In the genomic region with DNA sequence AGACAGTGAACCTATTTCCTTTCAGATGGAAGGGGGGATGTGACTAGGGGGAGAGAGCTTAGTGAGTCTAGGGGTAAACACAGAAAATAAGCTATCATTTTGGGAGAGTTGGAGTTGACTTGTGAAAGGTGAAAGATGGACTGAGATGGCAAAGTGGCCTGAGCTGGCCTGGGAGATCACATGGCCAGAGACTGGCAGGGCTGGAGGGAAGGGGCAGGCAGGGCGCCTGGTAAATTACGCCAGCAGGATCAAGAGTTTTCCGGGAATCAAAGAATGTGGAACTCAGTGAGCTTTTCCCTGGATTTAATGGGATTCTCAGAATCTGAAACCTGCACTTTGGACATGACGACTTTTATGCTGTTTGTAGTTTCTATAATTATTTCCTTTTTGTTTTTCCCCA, we compare ENCODE assay signal across 1 cellular context.
TF ChIP-seq lines count a peak whose summit lies in the region.

No MANE protein-coding gene starts in this region.

TF ChIP-seq in HepG2, 621 proteins besides CTCF, POLR2A, EP300 and RAD21:
- TF ChIP-seq NR1H2 (CRISPR knock-in tag; IDR thresholded peaks at IDR 0.05; ENCODE audit: borderline replicate concordance, low read depth), result no peak
- TF ChIP-seq ZNF629 (CRISPR knock-in tag; conservative IDR thresholded peaks at IDR 0.05), result no peak
- TF ChIP-seq NCOR1 (IDR thresholded peaks at IDR 0.05; ENCODE audit: borderline replicate concordance, low read length), result no peak
- TF ChIP-seq, protein P1, sequence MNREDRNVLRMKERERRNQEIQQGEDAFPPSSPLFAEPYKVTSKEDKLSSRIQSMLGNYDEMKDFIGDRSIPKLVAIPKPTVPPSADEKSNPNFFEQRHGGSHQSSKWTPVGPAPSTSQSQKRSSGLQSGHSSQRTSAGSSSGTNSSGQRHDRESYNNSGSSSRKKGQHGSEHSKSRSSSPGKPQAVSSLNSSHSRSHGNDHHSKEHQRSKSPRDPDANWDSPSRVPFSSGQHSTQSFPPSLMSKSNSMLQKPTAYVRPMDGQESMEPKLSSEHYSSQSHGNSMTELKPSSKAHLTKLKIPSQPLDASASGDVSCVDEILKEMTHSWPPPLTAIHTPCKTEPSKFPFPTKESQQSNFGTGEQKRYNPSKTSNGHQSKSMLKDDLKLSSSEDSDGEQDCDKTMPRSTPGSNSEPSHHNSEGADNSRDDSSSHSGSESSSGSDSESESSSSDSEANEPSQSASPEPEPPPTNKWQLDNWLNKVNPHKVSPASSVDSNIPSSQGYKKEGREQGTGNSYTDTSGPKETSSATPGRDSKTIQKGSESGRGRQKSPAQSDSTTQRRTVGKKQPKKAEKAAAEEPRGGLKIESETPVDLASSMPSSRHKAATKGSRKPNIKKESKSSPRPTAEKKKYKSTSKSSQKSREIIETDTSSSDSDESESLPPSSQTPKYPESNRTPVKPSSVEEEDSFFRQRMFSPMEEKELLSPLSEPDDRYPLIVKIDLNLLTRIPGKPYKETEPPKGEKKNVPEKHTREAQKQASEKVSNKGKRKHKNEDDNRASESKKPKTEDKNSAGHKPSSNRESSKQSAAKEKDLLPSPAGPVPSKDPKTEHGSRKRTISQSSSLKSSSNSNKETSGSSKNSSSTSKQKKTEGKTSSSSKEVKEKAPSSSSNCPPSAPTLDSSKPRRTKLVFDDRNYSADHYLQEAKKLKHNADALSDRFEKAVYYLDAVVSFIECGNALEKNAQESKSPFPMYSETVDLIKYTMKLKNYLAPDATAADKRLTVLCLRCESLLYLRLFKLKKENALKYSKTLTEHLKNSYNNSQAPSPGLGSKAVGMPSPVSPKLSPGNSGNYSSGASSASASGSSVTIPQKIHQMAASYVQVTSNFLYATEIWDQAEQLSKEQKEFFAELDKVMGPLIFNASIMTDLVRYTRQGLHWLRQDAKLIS (CRISPR knock-in tag; IDR thresholded peaks at IDR 0.05), result no peak
- TF ChIP-seq, protein P2, sequence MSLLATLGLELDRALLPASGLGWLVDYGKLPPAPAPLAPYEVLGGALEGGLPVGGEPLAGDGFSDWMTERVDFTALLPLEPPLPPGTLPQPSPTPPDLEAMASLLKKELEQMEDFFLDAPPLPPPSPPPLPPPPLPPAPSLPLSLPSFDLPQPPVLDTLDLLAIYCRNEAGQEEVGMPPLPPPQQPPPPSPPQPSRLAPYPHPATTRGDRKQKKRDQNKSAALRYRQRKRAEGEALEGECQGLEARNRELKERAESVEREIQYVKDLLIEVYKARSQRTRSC (CRISPR knock-in tag; IDR thresholded peaks at IDR 0.05; ENCODE audit: low read depth), result no peak
- no peak for TF ChIP-seq ZNF562 (CRISPR knock-in tag; IDR thresholded peaks at IDR 0.05; ENCODE audit: borderline replicate concordance)
- TF ChIP-seq, protein P3, sequence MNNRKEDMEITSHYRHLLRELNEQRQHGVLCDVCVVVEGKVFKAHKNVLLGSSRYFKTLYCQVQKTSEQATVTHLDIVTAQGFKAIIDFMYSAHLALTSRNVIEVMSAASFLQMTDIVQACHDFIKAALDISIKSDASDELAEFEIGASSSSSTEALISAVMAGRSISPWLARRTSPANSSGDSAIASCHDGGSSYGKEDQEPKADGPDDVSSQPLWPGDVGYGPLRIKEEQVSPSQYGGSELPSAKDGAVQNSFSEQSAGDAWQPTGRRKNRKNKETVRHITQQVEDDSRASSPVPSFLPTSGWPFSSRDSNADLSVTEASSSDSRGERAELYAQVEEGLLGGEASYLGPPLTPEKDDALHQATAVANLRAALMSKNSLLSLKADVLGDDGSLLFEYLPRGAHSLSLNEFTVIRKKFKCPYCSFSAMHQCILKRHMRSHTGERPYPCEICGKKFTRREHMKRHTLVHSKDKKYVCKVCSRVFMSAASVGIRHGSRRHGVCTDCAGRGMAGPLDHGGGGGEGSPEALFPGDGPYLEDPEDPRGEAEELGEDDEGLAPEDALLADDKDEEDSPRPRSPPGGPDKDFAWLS (CRISPR knock-in tag; IDR thresholded peaks at IDR 0.05; ENCODE audit: borderline replicate concordance), result no peak
- TF ChIP-seq SETDB1 (CRISPR knock-in tag; IDR thresholded peaks at IDR 0.05; ENCODE audit: borderline replicate concordance), result no peak
- TF ChIP-seq MAFK (conservative IDR thresholded peaks at IDR 0.05 in 1 of 2, IDR thresholded peaks at IDR 0.05 in 1 of 2; ENCODE audit: low read length in 2 of 2), result no peak
- TF ChIP-seq ESRRA (CRISPR knock-in tag; IDR thresholded peaks at IDR 0.05; ENCODE audit: low read depth), result no peak
